18 cellular contexts compared by ENCODE assay signal in genomic region chr7:3039787-3040186, GRCh38. TPM values are rescaled to one million over a fixed set of nuclear protein-coding genes. Genes with fewer than 3 reads are reported as not detected.
DNase-seq lines count a peak whose midpoint lies in the region; ATAC-seq and TF ChIP-seq lines count a peak whose summit lies in the region.
"Had no signal": no experiment of that assay in that cellular context is flagged by ENCODE, and none has a peak within 500 bp of the region (broad histone marks: within the 10 kb centered on the region; RNA-seq: fewer than 3 reads in every experiment).

No MANE protein-coding gene starts in this region.

- H3K9me3 ChIP-seq in esophagus muscularis mucosa, result no peaks in the 10 kb centered on the region
- H3K9me3 ChIP-seq: prostate gland, spleen had no signal

- no peak for TF ChIP-seq EP300 in esophagus muscularis mucosa (IDR thresholded peaks at IDR 0.05)

- H3K4me1 ChIP-seq in esophagus muscularis mucosa, result peaks cover 0 to 9% (median 6%) of the 10 kb centered on the region in 4 donors
- H3K4me1 ChIP-seq: prostate gland had no signal

- POLR2A ChIA-PET in activated naive CD8-positive, alpha-beta T cell treated with anti-CD3 and anti-CD28 coated beads, Interleukin-2, amount 10 ng/mL, durations not matched to agents 7 days and 5 days (lab: Charles Lee), result interaction anchor here (1.0 kb wide), 1 partner anchor 52 kb away, joined by 4 read pairs; no protein-coding TSS in a partner anchor

- 95% methylated on average over 9 of the region's 9 CpGs for WGBS in esophagus muscularis mucosa

- no peak overlapping the region for H3K4me3 ChIP-seq in esophagus muscularis mucosa
- H3K4me3 ChIP-seq: prostate gland, spleen had no signal

- intact Hi-C loops in esophagus muscularis mucosa (cut with DNase I), result no loop called here

- no peak overlapping the region for H3K27ac ChIP-seq in esophagus muscularis mucosa (replicated peaks in 1 of 4)
- H3K27ac ChIP-seq: KMS-11, prostate gland had no signal

- peaks cover 0 to 27% (median 13%) of the 10 kb centered on the region in 4 donors for H3K27me3 ChIP-seq in esophagus muscularis mucosa

- H3K36me3 ChIP-seq in esophagus muscularis mucosa, result no peaks in the 10 kb centered on the region
- H3K36me3 ChIP-seq: prostate gland had no signal

- peak; percentile 30 for ATAC-seq in HG03378 (IDR thresholded peaks at IDR 0.05; ENCODE audit: unreplicated experiment)
- ATAC-seq in activated naive CD8-positive, alpha-beta T cell treated with anti-CD3 and anti-CD28 coated beads, Interleukin-2, amount 10 ng/mL, durations not matched to agents 7 days and 5 days (ENCODE audit: low read depth), result no peak
- ATAC-seq in stimulated activated memory B cell treated with anti-CD40 and anti-IgM and Interleukin-4, amounts not matched to agents 10 μg/mL and 1 μg/mL and 100 μg/mL, for 72 hours, result no peak
- ATAC-seq in HG02763 (IDR thresholded peaks at IDR 0.05; ENCODE audit: unreplicated experiment), result no peak
- ATAC-seq: left ventricle myocardium superior had no signal

- H3K27me3 Mint-ChIP-seq in activated naive CD8-positive, alpha-beta T cell treated with anti-CD3 and anti-CD28 coated beads, Interleukin-2, amount 10 ng/mL, durations not matched to agents 7 days and 5 days, result no peaks in the 10 kb centered on the region
- H3K27me3 Mint-ChIP-seq in stimulated activated memory B cell treated with anti-CD40 and anti-IgM and Interleukin-4, amounts not matched to agents 10 μg/mL and 1 μg/mL and 100 μg/mL, for 72 hours, result no peaks in the 10 kb centered on the region

- DNase-seq in activated effector memory CD4-positive, alpha-beta T cell treated with anti-CD3 and anti-CD28 coated beads, Interleukin-2, amount 50 U/mL, for 16 hours, result peak; percentile 60
- no peak for DNase-seq in activated effector memory CD4-positive, alpha-beta T cell treated with Interleukin-2 at 50 U/mL for 16 hours
- DNase-seq in activated naive CD8-positive, alpha-beta T cell treated with anti-CD3 and anti-CD28 coated beads, Interleukin-2, amount 10 ng/mL, durations not matched to agents 7 days and 5 days, result no peak
- no peak for DNase-seq in esophagus muscularis mucosa (ENCODE audit: extremely low spot score)
- DNase-seq in NCI-H1930 (lab: John Stamatoyannopoulos, UW), result no peak
- DNase-seq: activated CD4-positive, alpha-beta T cell treated with anti-CD3 and anti-CD28 coated beads for 1 hour; GF-D8; left ventricle myocardium superior; NCI-H1105; spleen; SW 1271 had no signal

- H3K4me3 Mint-ChIP-seq in activated naive CD8-positive, alpha-beta T cell treated with anti-CD3 and anti-CD28 coated beads, Interleukin-2, amount 10 ng/mL, durations not matched to agents 7 days and 5 days, result peak overlapping the region; percentile 41
- H3K4me3 Mint-ChIP-seq in stimulated activated memory B cell treated with anti-CD40 and anti-IgM and Interleukin-4, amounts not matched to agents 10 μg/mL and 1 μg/mL and 100 μg/mL, for 72 hours, result peak overlapping the region; percentile 74

- peaks cover 50% of the 10 kb centered on the region for H3K4me1 Mint-ChIP-seq in activated naive CD8-positive, alpha-beta T cell treated with anti-CD3 and anti-CD28 coated beads, Interleukin-2, amount 10 ng/mL, durations not matched to agents 7 days and 5 days
- H3K4me1 Mint-ChIP-seq in stimulated activated memory B cell treated with anti-CD40 and anti-IgM and Interleukin-4, amounts not matched to agents 10 μg/mL and 1 μg/mL and 100 μg/mL, for 72 hours, result peaks cover 62% of the 10 kb centered on the region

- no peaks in the 10 kb centered on the region for H3K9me3 Mint-ChIP-seq in activated naive CD8-positive, alpha-beta T cell treated with anti-CD3 and anti-CD28 coated beads, Interleukin-2, amount 10 ng/mL, durations not matched to agents 7 days and 5 days
- no peaks in the 10 kb centered on the region for H3K9me3 Mint-ChIP-seq in stimulated activated memory B cell treated with anti-CD40 and anti-IgM and Interleukin-4, amounts not matched to agents 10 μg/mL and 1 μg/mL and 100 μg/mL, for 72 hours

- no peak for TF ChIP-seq CTCF in esophagus muscularis mucosa (IDR thresholded peaks at IDR 0.05)

- H3K36me3 Mint-ChIP-seq in activated naive CD8-positive, alpha-beta T cell treated with anti-CD3 and anti-CD28 coated beads, Interleukin-2, amount 10 ng/mL, durations not matched to agents 7 days and 5 days, result peaks cover 50% of the 10 kb centered on the region
- H3K36me3 Mint-ChIP-seq in stimulated activated memory B cell treated with anti-CD40 and anti-IgM and Interleukin-4, amounts not matched to agents 10 μg/mL and 1 μg/mL and 100 μg/mL, for 72 hours, result peaks cover 64% of the 10 kb centered on the region

- no peak for TF ChIP-seq POLR2A in esophagus muscularis mucosa (IDR thresholded peaks at IDR 0.05; ENCODE audit: low read depth)

- H3K27ac Mint-ChIP-seq in activated naive CD8-positive, alpha-beta T cell treated with anti-CD3 and anti-CD28 coated beads, Interleukin-2, amount 10 ng/mL, durations not matched to agents 7 days and 5 days, result peak overlapping the region; percentile 54
- H3K27ac Mint-ChIP-seq in stimulated activated memory B cell treated with anti-CD40 and anti-IgM and Interleukin-4, amounts not matched to agents 10 μg/mL and 1 μg/mL and 100 μg/mL, for 72 hours, result peak overlapping the region; percentile 92

RNA-seq across cellular contexts. Expression of gene CARD11, which starts 3.9 kb away (rescaled TPM):
- 100 to 1,000 TPM; 140 to 151 TPM for total RNA-seq in activated naive CD8-positive, alpha-beta T cell treated with anti-CD3 and anti-CD28 coated beads, Interleukin-2, amount 10 ng/mL, durations not matched to agents 7 days and 5 days
- 1 to 10 TPM in 1 of 4 donors, under 1 TPM in 3; 0.26 to 2.0 (median 0.70) TPM for total RNA-seq in esophagus muscularis mucosa
- total RNA-seq: fibroblast of villous mesenchyme, RPMI7951 had no signal

Comparison
In these comparisons a context has a peak if more than half of its experiments do, and no peak if none do; other contexts are left out.
1. RNA of gene CARD11, which starts 3.9 kb away (total RNA-seq): 140 to 151 TPM in activated naive CD8-positive, alpha-beta T cell treated with anti-CD3 and anti-CD28 coated beads, Interleukin-2, amount 10 ng/mL, durations not matched to agents 7 days and 5 days; 0.26 to 2.0 TPM in esophagus muscularis mucosa; every median in the first group is over 10 times any median in the second.